ENCODE assay signal across 30 cellular contexts in the genomic region with DNA sequence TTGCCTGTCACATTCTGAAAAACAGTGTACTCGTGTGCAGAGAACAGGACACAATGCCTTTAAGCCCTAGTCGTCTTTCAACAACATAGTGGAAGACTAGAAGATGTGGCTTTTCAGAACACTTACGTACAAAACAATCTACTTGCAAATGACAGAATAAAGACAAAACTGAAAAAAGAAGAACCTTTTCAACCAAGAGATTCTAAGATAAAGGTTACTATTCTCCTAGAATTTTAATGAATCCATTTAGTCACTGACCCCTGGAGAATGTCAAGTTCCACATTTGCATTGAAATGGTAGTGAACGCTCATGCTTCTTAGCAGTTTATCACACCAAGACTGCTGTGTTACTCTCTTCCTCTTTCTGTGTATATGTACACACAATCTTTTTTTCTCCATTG.
"Had no signal": no experiment of that assay in that cellular context is flagged by ENCODE, and none has a peak within 500 bp of the region (broad histone marks: within the 10 kb centered on the region; RNA-seq: fewer than 3 reads in every experiment).

No MANE protein-coding gene starts in this region.

- H3K9me3 ChIP-seq: gastrocnemius medialis, mucosa of descending colon, ovary, psoas muscle, testis, tibial artery had no signal

- H3K27ac Mint-ChIP-seq: dendritic cell treated with granulocyte-macrophage colony-stimulating factor and Interleukin-4, amounts not matched to agents 40 ng/mL and 50 ng/mL, for 4 days; endodermal cell; mesothelial cell of epicardium; naive B cell; natural killer cell treated with Interleukin-12 subunit alpha and Interleukin-12 subunit beta and Interleukin-15 and Interleukin-18, amount 100 ng/mL, for 72 hours; neural progenitor cell; stimulated activated memory B cell treated with anti-CD40 and anti-IgM and Interleukin-4, amounts not matched to agents 10 μg/mL and 1 μg/mL and 100 μg/mL, for 72 hours; type B pancreatic cell had no signal

- ATAC-seq: esophagus mucosa; gastrocnemius medialis; heart left ventricle; left cardiac atrium; left lung; mucosa of descending colon; natural killer cell treated with Interleukin-12 subunit alpha and Interleukin-12 subunit beta and Interleukin-15 and Interleukin-18, amount 100 ng/mL, for 72 hours; psoas muscle; right cardiac atrium; stimulated activated memory B cell treated with anti-CD40 and anti-IgM and Interleukin-4, amounts not matched to agents 10 μg/mL and 1 μg/mL and 100 μg/mL, for 72 hours; stimulated activated naive CD8-positive, alpha-beta T cell treated with anti-CD3 and anti-CD28 coated beads, Interleukin-15, Interleukin-2, amounts not matched to agents 100 U/mL and 50 U/mL, for 24 hours had no signal

- H3K4me1 Mint-ChIP-seq: endodermal cell; naive B cell; stimulated activated memory B cell treated with anti-CD40 and anti-IgM and Interleukin-4, amounts not matched to agents 10 μg/mL and 1 μg/mL and 100 μg/mL, for 72 hours had no signal

- H2AFZ ChIP-seq: neural progenitor cell had no signal

- H3K4me3 ChIP-seq: gastrocnemius medialis, heart left ventricle, left lung, mucosa of descending colon, neural progenitor cell, ovary, psoas muscle, sigmoid colon, testis, tibial artery had no signal

- H3K4me1 ChIP-seq: gastrocnemius medialis, heart left ventricle, left lung, neural progenitor cell, psoas muscle, testis, tibial artery had no signal

- H3K36me3 Mint-ChIP-seq: mesothelial cell of epicardium; naive B cell; natural killer cell treated with Interleukin-12 subunit alpha and Interleukin-12 subunit beta and Interleukin-15 and Interleukin-18, amount 100 ng/mL, for 72 hours; neural progenitor cell; stimulated activated memory B cell treated with anti-CD40 and anti-IgM and Interleukin-4, amounts not matched to agents 10 μg/mL and 1 μg/mL and 100 μg/mL, for 72 hours; type B pancreatic cell had no signal

- H3K36me3 ChIP-seq: gastrocnemius medialis, heart left ventricle, left lung, neural progenitor cell, ovary, sigmoid colon, tibial artery had no signal

- H3K9me3 Mint-ChIP-seq: endodermal cell, type B pancreatic cell had no signal

- H3K27me3 ChIP-seq: gastrocnemius medialis, heart left ventricle, left lung, neural progenitor cell, ovary, sigmoid colon, testis, tibial artery had no signal

- H3K4me3 Mint-ChIP-seq: dendritic cell treated with granulocyte-macrophage colony-stimulating factor and Interleukin-4, amounts not matched to agents 40 ng/mL and 50 ng/mL, for 4 days; endodermal cell; mesothelial cell of epicardium; naive B cell; natural killer cell treated with Interleukin-12 subunit alpha and Interleukin-12 subunit beta and Interleukin-15 and Interleukin-18, amount 100 ng/mL, for 72 hours; neural progenitor cell; stimulated activated memory B cell treated with anti-CD40 and anti-IgM and Interleukin-4, amounts not matched to agents 10 μg/mL and 1 μg/mL and 100 μg/mL, for 72 hours; type B pancreatic cell had no signal

- DNase-seq: effector CD8-positive, alpha-beta T cell; endodermal cell; foreskin fibroblast; gastrocnemius medialis; heart left ventricle; hippocampal formation; left cardiac atrium; left lung; mesenchymal stem cell; mucosa of descending colon; naive B cell; occipital lobe; ovary; posterior cingulate gyrus; psoas muscle; right cardiac atrium; sigmoid colon; stimulated activated CD4-positive, alpha-beta T cell treated with anti-CD3 and anti-CD28 coated beads, Interleukin-2, amount 100 ng/mL, for 24 hours; stimulated activated CD4-positive, alpha-beta T cell treated with anti-CD3 and anti-CD28 coated beads, Interleukin-4, amount 100 ng/mL, for 24 hours; stimulated activated naive CD8-positive, alpha-beta T cell treated with anti-CD3 and anti-CD28 coated beads, Interleukin-15, Interleukin-2, amounts not matched to agents 100 U/mL and 50 U/mL, for 24 hours; substantia nigra; testis; tibial artery had no signal

- H3K27me3 Mint-ChIP-seq: dendritic cell treated with granulocyte-macrophage colony-stimulating factor and Interleukin-4, amounts not matched to agents 40 ng/mL and 50 ng/mL, for 4 days; naive B cell; natural killer cell treated with Interleukin-12 subunit alpha and Interleukin-12 subunit beta and Interleukin-15 and Interleukin-18, amount 100 ng/mL, for 72 hours; stimulated activated memory B cell treated with anti-CD40 and anti-IgM and Interleukin-4, amounts not matched to agents 10 μg/mL and 1 μg/mL and 100 μg/mL, for 72 hours; type B pancreatic cell had no signal
